8 cellular contexts compared by ENCODE assay signal in the genomic region with DNA sequence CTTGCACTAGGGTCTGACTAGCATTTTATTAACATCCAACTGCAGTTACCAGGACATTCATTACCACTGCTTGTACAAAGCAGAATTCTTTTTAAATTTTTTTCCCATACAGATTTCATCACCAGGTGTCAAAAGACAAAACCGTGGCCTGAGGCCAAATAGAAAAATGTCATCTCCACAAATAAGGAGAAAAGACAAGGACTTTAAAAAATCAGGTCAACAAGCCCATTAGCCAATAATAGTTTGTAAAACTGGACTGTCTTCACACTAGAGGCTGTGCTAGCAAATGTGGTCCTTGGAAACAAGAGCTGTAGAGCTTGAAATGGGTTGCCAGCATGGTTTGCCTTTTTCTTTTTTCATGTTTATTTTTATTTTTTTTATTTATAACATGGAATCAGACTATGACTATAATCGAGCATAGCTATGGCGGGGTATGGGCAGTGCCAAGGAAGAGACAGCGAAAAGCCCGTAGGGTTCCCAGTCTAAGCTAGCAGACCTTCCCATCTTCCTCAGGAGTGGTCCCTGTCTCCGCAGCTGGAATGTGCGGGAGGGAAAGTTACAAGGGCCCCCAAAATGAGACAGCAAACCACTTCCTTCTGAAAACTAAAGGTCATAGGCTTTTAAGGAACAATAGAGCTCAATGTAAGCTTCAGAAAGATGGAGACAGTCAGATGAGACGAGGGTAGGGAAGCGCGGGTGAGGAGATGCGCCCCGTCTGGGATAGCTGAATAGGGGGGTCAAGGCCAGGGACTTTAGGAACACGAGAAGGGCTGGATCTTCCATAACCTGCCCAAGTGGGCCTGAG. TPM values are rescaled to one million over a fixed set of nuclear protein-coding genes. Genes with fewer than 3 reads are reported as not detected.
DNase-seq lines count a peak whose midpoint lies in the region; ATAC-seq and TF ChIP-seq lines count a peak whose summit lies in the region.

No MANE protein-coding gene starts in this region.

- H3K27ac ChIP-seq in HL-60 (replicated peaks): peak overlapping the region; percentile 72
- peak overlapping the region; percentile 93 for H3K27ac ChIP-seq in foreskin keratinocyte

- H3K36me3 ChIP-seq in BJ (ENCODE audit: control insufficient read depth, insufficient read depth, low read length): no peaks in the 10 kb centered on the region

- TF ChIP-seq CTCF in BJ (IDR thresholded peaks at IDR 0.05; ENCODE audit: insufficient read depth, low read depth, low read length): no peak
- no peak for TF ChIP-seq CTCF in HL-60 (IDR thresholded peaks at IDR 0.05; ENCODE audit: insufficient read depth, low read length)
- TF ChIP-seq CTCF in foreskin keratinocyte (conservative IDR thresholded peaks at IDR 0.05): no peak

- DNase-seq in BJ (ENCODE audit: low read depth) (no peak), HL-60 (ENCODE audit: low read depth in 1 of 2, low spot score in 1 of 2) (no peak), foreskin keratinocyte (no peak), pons (ENCODE audit: low spot score) (peak; percentile 42), AG08395 (ENCODE audit: low spot score) (no peak), NCI-H2081 treated with DMSO at 0.1 percent for 48 hours (lab: John Stamatoyannopoulos, UW) (no peak)
- no peak for DNase-seq in activated CD4-positive, alpha-beta memory T cell treated with anti-CD3 and anti-CD28 coated beads, Interleukin-2, amount 10 ng/mL, durations not matched to agents 7 days and 5 days

- H3K27ac Mint-ChIP-seq in activated CD4-positive, alpha-beta memory T cell treated with anti-CD3 and anti-CD28 coated beads, Interleukin-2, amount 10 ng/mL, durations not matched to agents 7 days and 5 days: peak overlapping the region; percentile 93

- peaks cover 39% of the 10 kb centered on the region for H3K4me1 Mint-ChIP-seq in activated CD4-positive, alpha-beta memory T cell treated with anti-CD3 and anti-CD28 coated beads, Interleukin-2, amount 10 ng/mL, durations not matched to agents 7 days and 5 days

- H3K4me1 ChIP-seq in foreskin keratinocyte: peaks cover 8% of the 10 kb centered on the region

- H3K9me3 Mint-ChIP-seq in activated CD4-positive, alpha-beta memory T cell treated with anti-CD3 and anti-CD28 coated beads, Interleukin-2, amount 10 ng/mL, durations not matched to agents 7 days and 5 days: no peaks in the 10 kb centered on the region

- no peaks in the 10 kb centered on the region for H3K27me3 ChIP-seq in BJ (ENCODE audit: control insufficient read depth, insufficient read depth, low read length)
- H3K27me3 ChIP-seq in HL-60 (ENCODE audit: insufficient read depth, poor library complexity, severe bottlenecking): no peaks in the 10 kb centered on the region
- H3K27me3 ChIP-seq in foreskin keratinocyte: no peaks in the 10 kb centered on the region

- POLR2A ChIA-PET in BJ (lab: Charles Lee): no interaction called here
- POLR2A ChIA-PET in activated CD4-positive, alpha-beta memory T cell treated with anti-CD3 and anti-CD28 coated beads, Interleukin-2, amount 10 ng/mL, durations not matched to agents 7 days and 5 days (lab: Charles Lee): interaction anchor here (0.7 to 4.5 kb wide), 15 partner anchors 12 to 210 kb away, joined by 3 to 83 read pairs (median 5); partner anchors contain the start of genes IMP3, SIN3A, SNUPN and SNX33

- H3K27me3 Mint-ChIP-seq in activated CD4-positive, alpha-beta memory T cell treated with anti-CD3 and anti-CD28 coated beads, Interleukin-2, amount 10 ng/mL, durations not matched to agents 7 days and 5 days: no peaks in the 10 kb centered on the region

- H3K4me3 ChIP-seq in BJ (ENCODE audit: low read depth, low read length): peak overlapping the region; percentile 80
- H3K4me3 ChIP-seq in HL-60 (replicated peaks; ENCODE audit: insufficient read depth, low read length): peak overlapping the region; percentile 68

- CTCF ChIA-PET in BJ (lab: Yijun Ruan, JAX): interaction anchor here (0.7 to 1.2 kb wide), 3 partner anchors 33 to 142 kb away, joined by 3 to 5 read pairs (median 3); no protein-coding TSS in a partner anchor
- CTCF ChIA-PET in activated CD4-positive, alpha-beta memory T cell treated with anti-CD3 and anti-CD28 coated beads, Interleukin-2, amount 10 ng/mL, durations not matched to agents 7 days and 5 days (lab: Charles Lee): interaction anchor here (1.0 to 3.1 kb wide), 8 partner anchors 12 to 123 kb away, joined by 3 to 29 read pairs (median 8); partner anchors contain the start of genes IMP3 and SNUPN

- ATAC-seq in foreskin keratinocyte (peak; percentile 21), GM19463 (IDR thresholded peaks at IDR 0.05; ENCODE audit: unreplicated experiment) (no peak)

- H3K4me3 Mint-ChIP-seq in activated CD4-positive, alpha-beta memory T cell treated with anti-CD3 and anti-CD28 coated beads, Interleukin-2, amount 10 ng/mL, durations not matched to agents 7 days and 5 days: peak overlapping the region; percentile 85

- peaks cover 22% of the 10 kb centered on the region for H3K36me3 Mint-ChIP-seq in activated CD4-positive, alpha-beta memory T cell treated with anti-CD3 and anti-CD28 coated beads, Interleukin-2, amount 10 ng/mL, durations not matched to agents 7 days and 5 days (ENCODE audit: low read depth)

RNA-seq across cellular contexts. Expression of gene PTPN9, which starts 1.5 kb away (rescaled TPM):
- 48.6 and 55.5 TPM in 2 replicates for polyA plus RNA-seq in BJ (2011; rRNA removed)
- 39.5 and 85.6 TPM in 2 replicates for polyA minus RNA-seq in BJ (2011; rRNA and poly(A)+ RNA removed)
- total RNA-seq in activated CD4-positive, alpha-beta memory T cell treated with anti-CD3 and anti-CD28 coated beads, Interleukin-2, amount 10 ng/mL, durations not matched to agents 7 days and 5 days: 10 to 100 TPM; 41.4 to 41.6 TPM
- 27.0 and 29.3 TPM in 2 replicates for total RNA-seq in foreskin keratinocyte
- polyA plus RNA-seq in foreskin keratinocyte: 15.6 and 18.1 TPM in 2 replicates

RNA-seq across cellular contexts. Expression of gene SNUPN, which starts 47.9 kb away (rescaled TPM):
- 25.4 and 33.9 TPM in 2 replicates for polyA plus RNA-seq in BJ (2011; rRNA removed)
- 9.9 and 16.0 TPM in 2 replicates for polyA minus RNA-seq in BJ (2011; rRNA and poly(A)+ RNA removed)
- total RNA-seq in activated CD4-positive, alpha-beta memory T cell treated with anti-CD3 and anti-CD28 coated beads, Interleukin-2, amount 10 ng/mL, durations not matched to agents 7 days and 5 days: 10 to 100 TPM; 29.6 to 30.9 TPM
- total RNA-seq in foreskin keratinocyte: 21.5 and 22.0 TPM in 2 replicates
- polyA plus RNA-seq in foreskin keratinocyte: 21.6 and 21.7 TPM in 2 replicates
